Comparison of ENCODE assay signal across 2 cellular contexts in the genomic region with DNA sequence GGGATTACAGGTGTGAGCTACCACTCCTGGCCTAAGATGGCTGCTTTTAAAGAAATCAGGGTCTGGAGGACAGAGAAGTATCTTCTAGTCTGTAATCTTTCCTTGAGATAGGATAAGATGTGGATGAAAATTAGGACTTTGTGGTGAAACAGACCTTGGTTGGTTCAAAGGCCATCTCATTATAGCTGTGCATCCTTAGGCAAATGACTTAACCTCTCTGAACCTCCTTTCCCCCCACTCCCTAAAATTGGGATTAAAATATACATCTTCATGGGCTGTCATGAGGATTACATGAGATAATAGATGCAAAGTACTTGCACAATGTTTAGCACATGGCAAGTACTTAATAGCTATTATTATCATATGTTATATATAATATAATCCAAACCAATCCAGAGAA.
A peak's percentile ranks its signal among the peaks of the same experiment; 100 is the strongest.
TF ChIP-seq lines count a peak whose summit lies in the region.

No MANE protein-coding gene starts in this region.

TF ChIP-seq in A549, 52 proteins besides CTCF, POLR2A, EP300 and RAD21 (continued from another document):
- TF ChIP-seq KDM5A (IDR thresholded peaks at IDR 0.05), result no peak
- no peak for TF ChIP-seq TP53 (CRISPR knock-in tag; IDR thresholded peaks at IDR 0.05)
- TF ChIP-seq ZFP36 (IDR thresholded peaks at IDR 0.05; ENCODE audit: borderline replicate concordance, partially characterized antibody), result peak; percentile 47
- no peak for TF ChIP-seq NPAS2 (CRISPR knock-in tag; IDR thresholded peaks at IDR 0.05; ENCODE audit: borderline replicate concordance)
- no peak for TF ChIP-seq GATA3 (IDR thresholded peaks at IDR 0.05; ENCODE audit: borderline replicate concordance)
- TF ChIP-seq PHF8 (IDR thresholded peaks at IDR 0.05; ENCODE audit: borderline replicate concordance, low read depth), result no peak

TF ChIP-seq in K562, 482 proteins besides CTCF, POLR2A, EP300 and RAD21 (continued from another document):
- TF ChIP-seq ZNF77 (CRISPR knock-in tag; IDR thresholded peaks at IDR 0.05) (no peak), RCOR1 (IDR thresholded peaks at IDR 0.05; ENCODE audit: borderline replicate concordance in 1 of 2, low read depth in 2 of 2, low read length in 2 of 2) (0 out of 4 replicates have a peak, but pooled peaks of 1 of the 2 experiments have one; percentile 11), ZFP36 (IDR thresholded peaks at IDR 0.05; ENCODE audit: low read depth, low read length, partially characterized antibody) (peak; percentile 76), SIX5 (IDR thresholded peaks at IDR 0.05; ENCODE audit: borderline replicate concordance in 1 of 2, insufficient read depth in 1 of 2, low read depth in 1 of 2, low read length in 2 of 2) (no peak), CTCFL (IDR thresholded peaks at IDR 0.05; ENCODE audit: borderline replicate concordance, insufficient read depth, low read depth, low read length, poor library complexity, severe bottlenecking) (no peak), RBM25 (IDR thresholded peaks at IDR 0.05; ENCODE audit: low read depth, low read length, severe bottlenecking) (peak; percentile 95), BCOR (IDR thresholded peaks at IDR 0.05) (peak; percentile 68), TEAD2 (tag; IDR thresholded peaks at IDR 0.05) (no peak)
